In genomic region chr1:11479375-11479979, GRCh38 we compare ENCODE assay signal across 8 cellular contexts. TPM values are rescaled to one million over a fixed set of nuclear protein-coding genes. Genes with fewer than 3 reads are reported as not detected.
A peak's percentile ranks its signal among the peaks of the same experiment; 100 is the strongest.
DNase-seq lines count a peak whose midpoint lies in the region; FAIRE-seq and TF ChIP-seq lines count a peak whose summit lies in the region.

No MANE protein-coding gene starts in this region.

- peak overlapping the region; percentile 84 for H3K9ac ChIP-seq in ES-I3 (ENCODE audit: low read depth, low read length)
- peak overlapping the region; percentile 68 for H3K9ac ChIP-seq in OCI-LY1 (ENCODE audit: low read length)
- H3K9ac ChIP-seq in endocrine pancreas (ENCODE audit: control insufficient read depth, insufficient read depth, low read length), result peak overlapping the region; percentile 76

- H3K36me3 Mint-ChIP-seq in progenitor cell of endocrine pancreas (ENCODE audit: insufficient read depth), result no peaks in the 10 kb centered on the region

- H3K27ac ChIP-seq in OCI-LY1 (ENCODE audit: low read depth, low read length, poor library complexity, severe bottlenecking), result no peak overlapping the region

- H3F3A ChIP-seq in OCI-LY1 (ENCODE audit: insufficient read depth, low read length), result no peaks in the 10 kb centered on the region

- peak overlapping the region; percentile 61 for H3K4me3 ChIP-seq in OCI-LY1 (ENCODE audit: low read depth, low read length, poor library complexity, severe bottlenecking)
- H3K4me3 ChIP-seq in endocrine pancreas (ENCODE audit: control insufficient read depth, insufficient read depth, low read length), result no peak overlapping the region

- no peak for FAIRE-seq in GM19239 (lab: Jason Lieb, UNC)

- H4K20me1 ChIP-seq in OCI-LY1 (ENCODE audit: insufficient read depth, low read length), result no peaks in the 10 kb centered on the region

- DNase-seq in progenitor cell of endocrine pancreas (ENCODE audit: low spot score, unreplicated experiment) (no peak), GM19239 (ENCODE audit: insufficient read length, low spot score) (no peak), COLO829 (ENCODE audit: low spot score) (no peak), T-helper 9 cell (no peak), COLO668 (lab: John Stamatoyannopoulos, UW; ENCODE audit: unreplicated experiment) (no peak)

- H3K4me1 Mint-ChIP-seq in progenitor cell of endocrine pancreas (ENCODE audit: low read depth), result peaks cover 4% of the 10 kb centered on the region

- peak overlapping the region; percentile 66 for H3K4me2 ChIP-seq in OCI-LY1 (ENCODE audit: low read length)

- no peaks in the 10 kb centered on the region for H3K79me2 ChIP-seq in OCI-LY1 (ENCODE audit: insufficient read depth, low read length)

- H3K9me3 ChIP-seq in ES-I3 (ENCODE audit: control insufficient read depth, insufficient read depth, low read length) (no peaks in the 10 kb centered on the region), OCI-LY1 (ENCODE audit: low read length) (no peaks in the 10 kb centered on the region), endocrine pancreas (ENCODE audit: control insufficient read depth, low read length) (no peaks in the 10 kb centered on the region)

- H3K27me3 Mint-ChIP-seq in progenitor cell of endocrine pancreas, result peaks cover 44% of the 10 kb centered on the region

- H3K9me3 Mint-ChIP-seq in progenitor cell of endocrine pancreas (ENCODE audit: low read depth), result no peaks in the 10 kb centered on the region

- no peaks in the 10 kb centered on the region for H3K36me3 ChIP-seq in ES-I3 (ENCODE audit: insufficient read depth, low read length)
- no peaks in the 10 kb centered on the region for H3K36me3 ChIP-seq in OCI-LY1 (ENCODE audit: insufficient read depth, low read length)
- H3K36me3 ChIP-seq in endocrine pancreas (ENCODE audit: control insufficient read depth, insufficient read depth, low read length), result no peaks in the 10 kb centered on the region

- no peaks in the 10 kb centered on the region; the same call in 1 of the 2 replicates for H3K4me1 ChIP-seq in ES-I3 (ENCODE audit: insufficient read depth, low read length)
- no peaks in the 10 kb centered on the region for H3K4me1 ChIP-seq in OCI-LY1 (ENCODE audit: insufficient read depth, low read length, severe bottlenecking)
- H3K4me1 ChIP-seq in endocrine pancreas (ENCODE audit: control insufficient read depth, insufficient read depth, low read length), result no peaks in the 10 kb centered on the region

- H3K9me2 ChIP-seq in OCI-LY1 (ENCODE audit: low read depth, low read length), result no peaks in the 10 kb centered on the region

- no peak for TF ChIP-seq CTCF in OCI-LY1 (IDR thresholded peaks at IDR 0.05; ENCODE audit: low read length)
- no peak for TF ChIP-seq CTCF in progenitor cell of endocrine pancreas (IDR thresholded peaks at IDR 0.05; ENCODE audit: unreplicated experiment)

- peak overlapping the region; percentile 33 for H3K27ac Mint-ChIP-seq in progenitor cell of endocrine pancreas

- H3K4me3 Mint-ChIP-seq in progenitor cell of endocrine pancreas (ENCODE audit: low read depth), result peak overlapping the region; percentile 70

- H2AFZ ChIP-seq in OCI-LY1 (ENCODE audit: low read length), result no peak overlapping the region

- H3K27me3 ChIP-seq in OCI-LY1 (ENCODE audit: insufficient read depth, low read length), result no peaks in the 10 kb centered on the region
- H3K27me3 ChIP-seq in endocrine pancreas (ENCODE audit: control insufficient read depth, insufficient read depth, low read length), result no peaks in the 10 kb centered on the region

RNA-seq across cellular contexts. Expression of gene DISP3, which starts 0.5 kb away (rescaled TPM):
- total RNA-seq in progenitor cell of endocrine pancreas, result 5.4 and 6.2 TPM in 2 replicates
